ENCODE assay signal across 9 cellular contexts in the genomic region with DNA sequence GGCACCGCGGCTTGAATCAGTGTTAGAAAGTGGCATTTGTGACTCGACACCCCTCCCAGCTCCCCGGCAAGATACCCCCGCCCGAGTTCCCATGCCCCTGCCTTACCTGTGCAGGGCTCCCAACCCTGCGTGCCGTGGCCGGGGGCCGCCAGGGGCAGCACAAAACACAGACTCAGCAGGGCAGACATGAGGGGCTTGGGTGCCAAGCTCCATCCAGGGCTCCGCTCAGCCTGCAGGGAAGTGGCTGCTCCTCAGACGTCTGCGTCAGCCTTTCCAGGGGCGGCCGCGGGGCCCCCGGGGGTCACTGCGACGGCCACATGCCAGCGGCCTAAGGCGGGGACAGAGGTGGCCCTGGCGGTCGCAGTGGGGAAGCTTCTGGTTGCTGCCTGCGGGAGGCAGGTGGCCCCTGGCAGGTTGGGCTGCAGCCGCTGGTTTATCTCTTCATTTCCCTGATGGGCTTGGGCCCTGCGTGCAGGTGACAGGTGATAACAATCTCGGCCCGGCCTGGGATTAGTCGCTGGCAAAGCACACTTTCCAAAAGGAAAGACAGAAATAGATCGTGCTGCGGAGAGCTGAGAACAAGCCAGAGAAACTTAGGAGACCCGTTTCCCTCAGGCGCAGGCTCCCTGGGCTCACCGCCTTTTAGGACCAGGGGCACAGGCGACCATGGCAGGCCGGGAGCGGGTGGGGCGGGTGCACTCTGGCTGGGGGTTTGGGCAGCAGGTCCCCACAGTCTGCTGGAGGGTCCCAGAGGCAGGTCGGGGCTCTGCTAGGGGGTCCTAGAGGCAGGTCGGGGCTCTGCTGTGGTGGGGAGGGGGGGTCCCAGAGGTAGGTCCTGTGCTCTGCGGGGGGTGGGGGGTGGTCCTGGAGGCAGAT. TPM values are rescaled to one million over a fixed set of nuclear protein-coding genes. Genes with fewer than 3 reads are reported as not detected.
A peak's percentile ranks its signal among the peaks of the same experiment; 100 is the strongest.
DNase-seq lines count a peak whose midpoint lies in the region; ATAC-seq and TF ChIP-seq lines count a peak whose summit lies in the region.
"Had no signal": no experiment of that assay in that cellular context is flagged by ENCODE, and none has a peak within 500 bp of the region (broad histone marks: within the 10 kb centered on the region; RNA-seq: fewer than 3 reads in every experiment).

A gene (minus strand): TSS at position 246 of the 876 bp plus-strand sequence. CDS start 58 bp downstream, at position 188.

- H3K27me3 Mint-ChIP-seq in activated naive CD8-positive, alpha-beta T cell treated with anti-CD3 and anti-CD28 coated beads, Interleukin-2, amount 10 ng/mL, durations not matched to agents 7 days and 5 days, result peaks cover 82% of the 10 kb centered on the region

- no peak within 1 kb of the TSS for H3K9ac ChIP-seq in neural cell (ENCODE audit: low read length)

- H3K36me3 ChIP-seq in neural cell (ENCODE audit: insufficient read depth, low read length) (no peaks in the 10 kb centered on the region), gastrocnemius medialis (no peaks in the 10 kb centered on the region)
- H3K36me3 ChIP-seq: heart right ventricle had no signal

- no peak for TF ChIP-seq CTCF in neural cell (IDR thresholded peaks at IDR 0.05; ENCODE audit: poor library complexity, severe bottlenecking)
- TF ChIP-seq CTCF in gastrocnemius medialis (IDR thresholded peaks at IDR 0.05 in 4 of 5, conservative IDR thresholded peaks at IDR 0.05 in 1 of 5), result no peak

- H3K9me3 ChIP-seq in neural cell (ENCODE audit: low read length), result no peaks in the 10 kb centered on the region
- H3K9me3 ChIP-seq in gastrocnemius medialis, result no peaks in the 10 kb centered on the region
- H3K9me3 ChIP-seq: heart right ventricle had no signal

- peaks cover 6 to 7% of the 10 kb centered on the region in 2 donors for H3K4me1 ChIP-seq in gastrocnemius medialis

- no peaks in the 10 kb centered on the region for H4K20me1 ChIP-seq in neural cell (ENCODE audit: insufficient read depth)

- TF ChIP-seq EP300 in neural cell (conservative IDR thresholded peaks at IDR 0.05; ENCODE audit: poor library complexity, severe bottlenecking), result no peak

- no peak for TF ChIP-seq POLR2A in gastrocnemius medialis (IDR thresholded peaks at IDR 0.05)

- no peaks in the 10 kb centered on the region for H3K79me2 ChIP-seq in neural cell (replicated peaks; ENCODE audit: insufficient read depth, low read length)

- CTCF ChIA-PET in HEK293T (lab: Yijun Ruan, JAX), result interaction anchor here (0.7 kb wide), 1 partner anchor 31 kb away, joined by 3 read pairs; no protein-coding TSS in a partner anchor

- DNase-seq in ELF-1 (ENCODE audit: low read depth, low spot score) (peak; percentile 80), NCI-H187 (lab: John Stamatoyannopoulos, UW) (peak; percentile 58 to 94), dedifferentiated amniotic fluid mesenchymal stem cell (ENCODE audit: extremely low spot score) (no peak), HuH-7.5 (ENCODE audit: low spot score) (no peak), gastrocnemius medialis (no peak), HEK293T (ENCODE audit: extremely low spot score) (no peak)
- DNase-seq in activated naive CD8-positive, alpha-beta T cell treated with anti-CD3 and anti-CD28 coated beads, Interleukin-2, amount 10 ng/mL, durations not matched to agents 7 days and 5 days, result no peak
- DNase-seq: heart right ventricle had no signal

- no peak for TF ChIP-seq RAD21 in neural cell (conservative IDR thresholded peaks at IDR 0.05)

- no peak within 1 kb of the TSS for H3K27ac Mint-ChIP-seq in activated naive CD8-positive, alpha-beta T cell treated with anti-CD3 and anti-CD28 coated beads, Interleukin-2, amount 10 ng/mL, durations not matched to agents 7 days and 5 days

- peaks cover 11% of the 10 kb centered on the region for H3K4me1 Mint-ChIP-seq in activated naive CD8-positive, alpha-beta T cell treated with anti-CD3 and anti-CD28 coated beads, Interleukin-2, amount 10 ng/mL, durations not matched to agents 7 days and 5 days

- no peaks in the 10 kb centered on the region for H3K9me3 Mint-ChIP-seq in activated naive CD8-positive, alpha-beta T cell treated with anti-CD3 and anti-CD28 coated beads, Interleukin-2, amount 10 ng/mL, durations not matched to agents 7 days and 5 days

- no peak within 1 kb of the TSS for H2AFZ ChIP-seq in neural cell (ENCODE audit: low read depth, low read length)

- ATAC-seq in activated naive CD8-positive, alpha-beta T cell treated with anti-CD3 and anti-CD28 coated beads, Interleukin-2, amount 10 ng/mL, durations not matched to agents 7 days and 5 days (ENCODE audit: low read depth), result no peak
- ATAC-seq in gastrocnemius medialis, result no peak

- no peak within 1 kb of the TSS for H3K4me2 ChIP-seq in neural cell (ENCODE audit: low read length)

- H3K9me2 ChIP-seq in neural cell (ENCODE audit: insufficient read depth, low read length), result no peaks in the 10 kb centered on the region

- H3K27me3 ChIP-seq in neural cell (ENCODE audit: insufficient read depth, low read depth, low read length) (peaks cover 76% of the 10 kb centered on the region), gastrocnemius medialis (peaks cover 72 to 86% (median 86%) of the 10 kb centered on the region in 3 donors)

- no peaks in the 10 kb centered on the region for H3K36me3 Mint-ChIP-seq in activated naive CD8-positive, alpha-beta T cell treated with anti-CD3 and anti-CD28 coated beads, Interleukin-2, amount 10 ng/mL, durations not matched to agents 7 days and 5 days

- no peaks in the 10 kb centered on the region for H3F3A ChIP-seq in neural cell (ENCODE audit: insufficient read depth, low read length, poor library complexity, severe bottlenecking)

- peak within 1 kb of the TSS; percentile 8 for H3K4me3 Mint-ChIP-seq in activated naive CD8-positive, alpha-beta T cell treated with anti-CD3 and anti-CD28 coated beads, Interleukin-2, amount 10 ng/mL, durations not matched to agents 7 days and 5 days

- intact Hi-C loops in gastrocnemius medialis (cut with DNase I; ENCODE audit: low total_unique reads), result no loop called here

- in situ Hi-C loops in gastrocnemius medialis (cut with MboI; ENCODE audit: low sequenced_read_pairs in 4 of 4), result no loop called here

- peak within 1 kb of the TSS; percentile 57 for H3K4me3 ChIP-seq in neural cell (ENCODE audit: low read length)
- no peak within 1 kb of the TSS for H3K4me3 ChIP-seq in gastrocnemius medialis

- POLR2A ChIA-PET in activated naive CD8-positive, alpha-beta T cell treated with anti-CD3 and anti-CD28 coated beads, Interleukin-2, amount 10 ng/mL, durations not matched to agents 7 days and 5 days (lab: Charles Lee), result no interaction called here
- POLR2A ChIA-PET in HEK293T (lab: Yijun Ruan, JAX), result no interaction called here

- H3K27ac ChIP-seq in neural cell (ENCODE audit: low read length) (no peak within 1 kb of the TSS), gastrocnemius medialis (no peak within 1 kb of the TSS)
- H3K27ac ChIP-seq: heart right ventricle had no signal

TF ChIP-seq in neural cell, 6 proteins besides CTCF, POLR2A, EP300 and RAD21:
- TF ChIP-seq SMC3 (conservative IDR thresholded peaks at IDR 0.05; ENCODE audit: poor library complexity), result no peak
- peak; percentile 30 for TF ChIP-seq EZH2 (IDR thresholded peaks at IDR 0.05; ENCODE audit: borderline replicate concordance, insufficient read depth, low read length, poor library complexity, severe bottlenecking)

TF ChIP-seq in HEK293T, 16 proteins besides CTCF, POLR2A, EP300 and RAD21:
- TF ChIP-seq ZNF384 (IDR thresholded peaks at IDR 0.05) (no peak), SP1 (IDR thresholded peaks at IDR 0.05) (no peak), FOXK2 (IDR thresholded peaks at IDR 0.05) (no peak)

RNA-seq across cellular contexts. Expression of the gene that starts here (rescaled TPM):
- total RNA-seq in activated naive CD8-positive, alpha-beta T cell treated with anti-CD3 and anti-CD28 coated beads, Interleukin-2, amount 10 ng/mL, durations not matched to agents 7 days and 5 days, result not detected
- 0.19 TPM in 1 of 2 replicates, not detected in the other for polyA plus RNA-seq in neural cell
- polyA minus RNA-seq in neural cell, result 0.24 TPM in 1 of 2 replicates, not detected in the other
- not detected for total RNA-seq in gastrocnemius medialis

Comparison
In these comparisons a context has a peak if more than half of its experiments do, and no peak if none do; other contexts are left out.
1. DNase-seq: peak in ELF-1 (single experiment) and NCI-H187 (2 of 2); none in activated naive CD8-positive, alpha-beta T cell treated with anti-CD3 and anti-CD28 coated beads, Interleukin-2, amount 10 ng/mL, durations not matched to agents 7 days and 5 days (single experiment), dedifferentiated amniotic fluid mesenchymal stem cell (single experiment), HuH-7.5 (single experiment), gastrocnemius medialis (0 of 2) and HEK293T (single experiment).